In the genomic region with DNA sequence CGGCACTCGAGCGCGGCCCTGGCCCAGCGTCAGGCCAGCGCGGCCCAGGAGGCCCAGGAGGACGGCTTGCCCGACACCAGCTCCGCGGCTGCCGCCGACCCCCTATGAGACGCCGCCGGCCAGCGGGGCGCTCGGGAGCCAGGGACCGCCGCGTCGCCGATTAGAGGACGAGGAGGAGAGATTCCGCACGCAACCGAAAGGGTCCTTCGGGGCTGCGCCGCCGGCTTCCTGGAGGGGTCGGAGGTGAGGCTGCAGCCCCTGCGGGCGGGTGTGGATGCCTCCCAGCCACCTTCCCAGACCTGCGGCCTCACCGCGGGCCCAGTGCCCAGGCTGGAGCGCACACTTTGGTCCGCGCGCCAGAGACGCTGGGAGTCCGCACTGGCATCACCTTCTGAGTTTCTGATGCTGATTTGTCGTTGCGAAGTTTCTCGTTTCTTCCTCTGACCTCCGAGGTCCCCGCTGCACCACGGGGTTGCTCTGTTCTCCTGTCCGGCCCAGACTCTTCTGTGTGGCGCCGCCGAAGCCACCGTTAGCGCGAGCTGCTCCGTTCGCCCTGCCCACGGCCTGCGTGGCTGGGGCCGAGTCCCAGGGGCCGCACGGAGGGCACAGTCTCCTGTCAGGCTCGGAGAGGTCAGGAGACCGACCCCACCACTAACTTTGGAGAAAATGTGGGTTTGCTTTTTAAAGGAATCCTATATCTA, we compare ENCODE assay signal across 23 cellular contexts. TPM values are rescaled to one million over a fixed set of nuclear protein-coding genes. Genes with fewer than 3 reads are reported as not detected.
A peak's percentile ranks its signal among the peaks of the same experiment; 100 is the strongest.
DNase-seq lines count a peak whose midpoint lies in the region; ATAC-seq and TF ChIP-seq lines count a peak whose summit lies in the region.
"Had no signal": no experiment of that assay in that cellular context is flagged by ENCODE, and none has a peak within 500 bp of the region (broad histone marks: within the 10 kb centered on the region; RNA-seq: fewer than 3 reads in every experiment).

No MANE protein-coding gene starts in this region.

- H3K36me3 ChIP-seq in hepatocyte (replicated peaks; ENCODE audit: insufficient read depth, low read depth) = no peaks in the 10 kb centered on the region
- peaks cover 35% of the 10 kb centered on the region for H3K36me3 ChIP-seq in CD8-positive, alpha-beta T cell (ENCODE audit: insufficient read depth, low read length)

- no CpG with 5 or more reads among the region's 66 CpGs for WGBS in H9 (ENCODE audit: extremely low coverage, insufficient read length, low lambda C conversion rate)
- WGBS in hepatocyte (ENCODE audit: low lambda C conversion rate, missing lambda C conversion rate) = 99% methylated on average over 55 of the region's 66 CpGs

- H3K36me3 Mint-ChIP-seq in H9 (ENCODE audit: insufficient read depth in 1 of 3, low read depth in 3 of 3) = peaks cover 23 to 45% (median 45%) of the 10 kb centered on the region in 3 experiments
- peaks cover 16% of the 10 kb centered on the region for H3K36me3 Mint-ChIP-seq in chondrocyte (ENCODE audit: low read depth)
- H3K36me3 Mint-ChIP-seq in CD8-positive, alpha-beta T cell = peaks cover 53% of the 10 kb centered on the region

- no peak overlapping the region for H3K4ac ChIP-seq in H9 (ENCODE audit: low read depth, low read length)

- H3K27ac Mint-ChIP-seq in H9 = 0 out of 7 replicates have a peak overlapping the region, but pooled peaks of 1 of the 3 experiments have one; percentile 49
- no peak overlapping the region for H3K27ac Mint-ChIP-seq in chondrocyte (ENCODE audit: unreplicated experiment)
- H3K27ac Mint-ChIP-seq in CD8-positive, alpha-beta T cell = no peak overlapping the region
- H3K27ac Mint-ChIP-seq: CD4-positive, alpha-beta T cell had no signal

- ATAC-seq in GM19328 (IDR thresholded peaks at IDR 0.05; ENCODE audit: unreplicated experiment) = no peak
- ATAC-seq in HG02588 (IDR thresholded peaks at IDR 0.05; ENCODE audit: unreplicated experiment) = no peak
- no peak for ATAC-seq in GM18870 (IDR thresholded peaks at IDR 0.05; ENCODE audit: unreplicated experiment)
- no peak for ATAC-seq in CD8-positive, alpha-beta T cell
- ATAC-seq: A549, HCT116 had no signal

- CTCF ChIA-PET in CD8-positive, alpha-beta T cell (lab: Charles Lee) = no interaction called here

- no peak overlapping the region for H2AFZ ChIP-seq in H9 (ENCODE audit: low read length)
- H2AFZ ChIP-seq in hepatocyte = no peak overlapping the region

- H3K23ac ChIP-seq in H9 (ENCODE audit: insufficient read length, low read depth, low read length) = no peak overlapping the region

- H3K9me3 ChIP-seq in H9 (ENCODE audit: control insufficient read depth, low read depth, low read length) (no peaks in the 10 kb centered on the region), hepatocyte (ENCODE audit: low read depth) (no peaks in the 10 kb centered on the region)
- no peaks in the 10 kb centered on the region for H3K9me3 ChIP-seq in CD8-positive, alpha-beta T cell (ENCODE audit: low read length)
- H3K9me3 ChIP-seq: A549; BE2C; BLaER1 treated with 17β-estradiol and CSF1 and Interleukin-3, amounts not matched to agents 10 nM and 100 nM had no signal

- no peaks in the 10 kb centered on the region for H4K20me1 ChIP-seq in H9 (ENCODE audit: control insufficient read depth, insufficient read depth, insufficient read length)
- no peaks in the 10 kb centered on the region for H4K20me1 ChIP-seq in hepatocyte (ENCODE audit: insufficient read depth, poor library complexity, severe bottlenecking)

- H3K27ac ChIP-seq in H9 (ENCODE audit: insufficient read length, low read depth, low read length) = no peak overlapping the region
- H3K27ac ChIP-seq in hepatocyte = no peak overlapping the region
- no peak overlapping the region for H3K27ac ChIP-seq in CD8-positive, alpha-beta T cell (ENCODE audit: low read depth, low read length)
- H3K27ac ChIP-seq: A549; BLaER1 treated with 17β-estradiol and CSF1 and Interleukin-3, amounts not matched to agents 10 nM and 100 nM had no signal

- no peak overlapping the region for H3K9ac ChIP-seq in H9 (ENCODE audit: extremely low read depth, insufficient read length, low read length)
- H3K9ac ChIP-seq: BLaER1 treated with 17β-estradiol and CSF1 and Interleukin-3, amounts not matched to agents 10 nM and 100 nM had no signal

- H3T11ph ChIP-seq in H9 (ENCODE audit: low read length) = no peak overlapping the region

- no peaks in the 10 kb centered on the region; a peak in 1 of 4 replicates for H3K4me1 Mint-ChIP-seq in H9
- H3K4me1 Mint-ChIP-seq in chondrocyte (ENCODE audit: low read depth) = no peaks in the 10 kb centered on the region
- H3K4me1 Mint-ChIP-seq in CD8-positive, alpha-beta T cell (ENCODE audit: low read depth) = no peaks in the 10 kb centered on the region
- H3K4me1 Mint-ChIP-seq: CD14-positive monocyte had no signal

- H3K4me3 Mint-ChIP-seq in H9 = no peak overlapping the region
- no peak overlapping the region for H3K4me3 Mint-ChIP-seq in chondrocyte (ENCODE audit: unreplicated experiment)
- no peak overlapping the region for H3K4me3 Mint-ChIP-seq in CD8-positive, alpha-beta T cell
- H3K4me3 Mint-ChIP-seq: CD14-positive monocyte; CD4-positive, alpha-beta T cell had no signal

- H2BK5ac ChIP-seq in H9 (ENCODE audit: insufficient read length, low read length) = no peak overlapping the region

- no peak overlapping the region for H4K8ac ChIP-seq in H9 (replicated peaks; ENCODE audit: insufficient read length, low read depth, low read length)

- H2BK12ac ChIP-seq in H9 (ENCODE audit: insufficient read length, low read depth, low read length) = no peak overlapping the region

- peak overlapping the region; percentile 32; the same call in 1 of the 2 replicates for H2BK15ac ChIP-seq in H9 (ENCODE audit: low read depth, low read length)

- H3K9me2 ChIP-seq in hepatocyte (replicated peaks; ENCODE audit: insufficient read depth) = no peaks in the 10 kb centered on the region

- no peaks in the 10 kb centered on the region for H3K79me1 ChIP-seq in H9 (ENCODE audit: insufficient read depth, low read depth, low read length, poor library complexity, severe bottlenecking)

- H3K79me2 ChIP-seq in H9 (ENCODE audit: insufficient read depth, low read length) (no peaks in the 10 kb centered on the region), hepatocyte (no peaks in the 10 kb centered on the region)

- H3K18ac ChIP-seq in H9 (ENCODE audit: insufficient read length, low read depth, low read length) = no peak overlapping the region

- no peak overlapping the region for H3K4me3 ChIP-seq in hepatocyte
- no peak overlapping the region for H3K4me3 ChIP-seq in CD8-positive, alpha-beta T cell (ENCODE audit: low read depth, low read length)
- H3K4me3 ChIP-seq: A549; BLaER1 treated with 17β-estradiol and CSF1 and Interleukin-3, amounts not matched to agents 10 nM and 100 nM had no signal

- no peak overlapping the region for H4K5ac ChIP-seq in H9 (ENCODE audit: insufficient read length, low read depth, low read length)

- H3K27me3 ChIP-seq in H9 (ENCODE audit: insufficient read depth, low read length) (no peaks in the 10 kb centered on the region), hepatocyte (no peaks in the 10 kb centered on the region)
- H3K27me3 ChIP-seq in CD8-positive, alpha-beta T cell (ENCODE audit: insufficient read depth, low read length) = no peaks in the 10 kb centered on the region
- H3K27me3 ChIP-seq: BE2C; BLaER1 treated with 17β-estradiol and CSF1 and Interleukin-3, amounts not matched to agents 10 nM and 100 nM had no signal

- no peak overlapping the region for H4K91ac ChIP-seq in H9 (ENCODE audit: insufficient read length, low read depth, low read length)

- no peak overlapping the region for H2BK20ac ChIP-seq in H9 (ENCODE audit: low read depth, low read length, poor library complexity, severe bottlenecking)

- no peak overlapping the region for H3K56ac ChIP-seq in H9 (ENCODE audit: insufficient read length, low read depth, low read length)

- no peaks in the 10 kb centered on the region for H3K4me1 ChIP-seq in H9 (ENCODE audit: insufficient read depth, low read length)
- H3K4me1 ChIP-seq in hepatocyte (ENCODE audit: insufficient read depth) = no peaks in the 10 kb centered on the region
- no peaks in the 10 kb centered on the region for H3K4me1 ChIP-seq in CD8-positive, alpha-beta T cell (ENCODE audit: insufficient read depth, low read length)
- H3K4me1 ChIP-seq: A549, BE2C had no signal

- H3K27me3 Mint-ChIP-seq in H9 (ENCODE audit: low read depth) (no peaks in the 10 kb centered on the region), chondrocyte (ENCODE audit: low read depth) (no peaks in the 10 kb centered on the region)
- no peaks in the 10 kb centered on the region for H3K27me3 Mint-ChIP-seq in CD8-positive, alpha-beta T cell (ENCODE audit: low read depth)
- H3K27me3 Mint-ChIP-seq: CD4-positive, alpha-beta T cell had no signal

- DNase-seq in H9 (no peak), chondrocyte (ENCODE audit: low spot score) (peak; percentile 87), hepatocyte (ENCODE audit: low spot score) (peak; percentile 3), posterior vena cava (ENCODE audit: low spot score) (peak; percentile 77)
- no peak for DNase-seq in CD8-positive, alpha-beta T cell
- DNase-seq: 8988T; ACHN; AML-193; BE2C; Calu3; CD4-positive, alpha-beta T cell; COR-L47; DMS53; DMS79 treated with DMSO at 0.1 percent for 48 hours; GF-D8; GOT3 had no signal

- intact Hi-C loops in posterior vena cava (cut with DNase I) = no loop called here
- intact Hi-C loops in CD8-positive, alpha-beta T cell (cut with DNase I, micrococcal nuclease) = no loop called here

- no peak overlapping the region for H3K14ac ChIP-seq in H9 (ENCODE audit: insufficient read depth, low read length)

- peaks cover 0 to 2% of the 10 kb centered on the region in 2 experiments; a peak in 1 of 5 replicates for H3K9me3 Mint-ChIP-seq in H9
- peaks cover 5% of the 10 kb centered on the region for H3K9me3 Mint-ChIP-seq in chondrocyte (ENCODE audit: low read depth)
- no peaks in the 10 kb centered on the region for H3K9me3 Mint-ChIP-seq in CD8-positive, alpha-beta T cell
- H3K9me3 Mint-ChIP-seq: CD4-positive, alpha-beta T cell had no signal

- no peak overlapping the region for H2AK5ac ChIP-seq in H9 (ENCODE audit: insufficient read length, low read length)

- TF ChIP-seq CTCF in H9 (conservative IDR thresholded peaks at IDR 0.05) (no peak), chondrocyte (IDR thresholded peaks at IDR 0.05) (no peak), hepatocyte (IDR thresholded peaks at IDR 0.05; ENCODE audit: poor library complexity) (no peak)
- no peak for TF ChIP-seq CTCF in CD8-positive, alpha-beta T cell (IDR thresholded peaks at IDR 0.05)

- no peaks in the 10 kb centered on the region for H3K23me2 ChIP-seq in H9 (ENCODE audit: insufficient read length, low read depth, low read length, poor library complexity, severe bottlenecking)

- H3K4me2 ChIP-seq in H9 (ENCODE audit: insufficient read depth, insufficient read length, low read length) (no peak overlapping the region), hepatocyte (no peak overlapping the region)
- H3K4me2 ChIP-seq: A549; BLaER1 treated with 17β-estradiol and CSF1 and Interleukin-3, amounts not matched to agents 10 nM and 100 nM had no signal

- no peak overlapping the region for H2BK120ac ChIP-seq in H9 (ENCODE audit: low read depth, low read length, poor library complexity, severe bottlenecking)

- POLR2A ChIA-PET in CD8-positive, alpha-beta T cell (lab: Charles Lee) = no interaction called here

RNA-seq across cellular contexts. Expression of gene CACNA1B, which starts 42.6 kb away (rescaled TPM):
- total RNA-seq in H9 (2021) = 6.5 and 7.8 TPM in 2 replicates
- 0.31 to 3.8 TPM (median 3.7 TPM) in 3 replicates for total RNA-seq in chondrocyte
- 0.20 and 0.30 TPM in 2 replicates for total RNA-seq in hepatocyte
- 0.05 and 0.39 TPM in 2 replicates for polyA plus RNA-seq in hepatocyte
- total RNA-seq in posterior vena cava = under 1 TPM; 0.09 to 0.10 TPM
- not detected for total RNA-seq in CD8-positive, alpha-beta T cell
- total RNA-seq: Calu3; CD4-positive, alpha-beta T cell had no signal
- polyA plus RNA-seq: CD14-positive monocyte had no signal

Comparison
In these comparisons a context has a peak if more than half of its experiments do, and no peak if none do; other contexts are left out.
1. DNase-seq: peak in chondrocyte (single experiment), hepatocyte (single experiment) and posterior vena cava (single experiment); none in H9 (single experiment) and CD8-positive, alpha-beta T cell (0 of 7).